Comparison of ENCODE assay signal across 1 cellular context in the genomic region with DNA sequence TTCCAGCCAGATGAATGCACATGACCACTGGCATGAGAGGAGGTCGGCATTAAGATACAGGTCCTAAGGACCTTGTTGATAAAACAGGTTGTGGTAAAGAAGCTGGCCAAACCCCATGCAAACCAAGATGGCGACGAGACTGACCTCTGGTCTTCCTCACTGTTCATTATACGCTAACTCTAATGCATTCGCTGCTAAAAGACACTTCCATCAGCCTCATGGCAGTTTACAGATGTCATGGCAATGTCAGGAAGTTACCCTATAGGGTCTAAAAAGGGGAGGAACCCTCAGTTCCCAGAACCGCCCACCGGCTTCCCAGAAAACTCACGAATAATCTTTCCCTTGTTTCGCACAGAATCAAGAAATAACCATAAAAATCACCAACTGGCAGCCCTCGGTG.
TF ChIP-seq lines count a peak whose summit lies in the region.

No MANE protein-coding gene starts in this region.

TF ChIP-seq in HepG2, 621 proteins besides CTCF, POLR2A, EP300 and RAD21:
- TF ChIP-seq IRF2 (CRISPR knock-in tag; IDR thresholded peaks at IDR 0.05) (no peak), ZNF224 (CRISPR knock-in tag; IDR thresholded peaks at IDR 0.05) (no peak), ELF1 (CRISPR knock-in tag; IDR thresholded peaks at IDR 0.05) (no peak)
- TF ChIP-seq, protein P1, sequence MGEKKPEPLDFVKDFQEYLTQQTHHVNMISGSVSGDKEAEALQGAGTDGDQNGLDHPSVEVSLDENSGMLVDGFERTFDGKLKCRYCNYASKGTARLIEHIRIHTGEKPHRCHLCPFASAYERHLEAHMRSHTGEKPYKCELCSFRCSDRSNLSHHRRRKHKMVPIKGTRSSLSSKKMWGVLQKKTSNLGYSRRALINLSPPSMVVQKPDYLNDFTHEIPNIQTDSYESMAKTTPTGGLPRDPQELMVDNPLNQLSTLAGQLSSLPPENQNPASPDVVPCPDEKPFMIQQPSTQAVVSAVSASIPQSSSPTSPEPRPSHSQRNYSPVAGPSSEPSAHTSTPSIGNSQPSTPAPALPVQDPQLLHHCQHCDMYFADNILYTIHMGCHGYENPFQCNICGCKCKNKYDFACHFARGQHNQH (CRISPR knock-in tag; IDR thresholded peaks at IDR 0.05) = 0 out of 2 replicates have a peak, but pooled peaks have one; percentile 5
